1 cellular context compared by ENCODE assay signal in the genomic region with DNA sequence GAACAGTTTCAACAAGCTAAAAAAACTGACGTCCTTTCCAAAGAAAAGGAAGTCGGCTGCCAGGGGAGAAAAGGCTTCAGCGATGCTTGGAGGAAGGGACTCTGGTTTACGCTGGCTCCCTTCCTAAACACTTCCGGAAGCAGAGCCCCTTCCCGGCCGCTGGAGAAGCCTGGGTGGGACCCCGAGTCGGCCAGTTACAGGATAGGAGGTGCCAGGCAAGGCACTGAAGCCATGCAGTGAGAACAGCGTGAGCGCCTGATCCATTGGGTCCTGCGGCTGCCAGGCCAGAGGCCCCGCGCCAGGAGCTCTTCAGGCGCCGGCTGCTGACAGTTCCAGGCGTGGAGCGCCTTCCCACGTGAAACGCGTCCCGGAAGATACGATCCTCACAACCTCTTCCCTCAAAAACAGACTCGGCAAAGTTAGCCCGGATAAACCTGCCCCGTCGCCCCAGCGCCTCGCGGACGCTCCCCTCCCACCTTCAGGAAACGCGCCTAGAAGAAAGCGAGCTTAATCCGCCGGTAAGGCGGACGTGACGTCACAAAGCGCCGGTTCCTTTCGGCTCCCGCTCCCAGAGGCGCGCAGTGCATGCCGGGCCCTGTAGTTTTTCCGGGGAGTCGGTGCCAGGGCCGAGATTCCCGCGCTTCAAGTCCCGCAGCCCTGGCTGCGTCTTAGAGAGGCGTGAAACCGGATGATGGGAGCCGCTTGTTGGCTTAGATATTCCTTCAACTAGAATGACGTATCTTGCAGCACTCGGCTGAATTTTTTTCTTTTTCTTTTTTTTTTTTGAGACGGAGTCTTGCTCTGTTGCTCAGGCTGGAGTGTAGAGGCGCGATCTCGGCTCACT.
TF ChIP-seq lines count a peak whose summit lies in the region.

Gene ADAT1 (minus strand): TSS at position 520 of the 844 bp plus-strand sequence. CDS start 2,482 bp downstream, outside the sequence.

TF ChIP-seq in K562, 482 proteins besides CTCF, POLR2A, EP300 and RAD21 (continued from another document and continues in another):
- peak; percentile 93 for TF ChIP-seq CREB1 (IDR thresholded peaks at IDR 0.05)
- TF ChIP-seq CREB1 (CRISPR knock-in tag; IDR thresholded peaks at IDR 0.05): peak; percentile 96
- TF ChIP-seq ETV5 (CRISPR knock-in tag; IDR thresholded peaks at IDR 0.05; ENCODE audit: low read depth): peak; percentile 90
- no peak for TF ChIP-seq PHB (CRISPR knock-in tag; IDR thresholded peaks at IDR 0.05)
- TF ChIP-seq, protein P1, sequence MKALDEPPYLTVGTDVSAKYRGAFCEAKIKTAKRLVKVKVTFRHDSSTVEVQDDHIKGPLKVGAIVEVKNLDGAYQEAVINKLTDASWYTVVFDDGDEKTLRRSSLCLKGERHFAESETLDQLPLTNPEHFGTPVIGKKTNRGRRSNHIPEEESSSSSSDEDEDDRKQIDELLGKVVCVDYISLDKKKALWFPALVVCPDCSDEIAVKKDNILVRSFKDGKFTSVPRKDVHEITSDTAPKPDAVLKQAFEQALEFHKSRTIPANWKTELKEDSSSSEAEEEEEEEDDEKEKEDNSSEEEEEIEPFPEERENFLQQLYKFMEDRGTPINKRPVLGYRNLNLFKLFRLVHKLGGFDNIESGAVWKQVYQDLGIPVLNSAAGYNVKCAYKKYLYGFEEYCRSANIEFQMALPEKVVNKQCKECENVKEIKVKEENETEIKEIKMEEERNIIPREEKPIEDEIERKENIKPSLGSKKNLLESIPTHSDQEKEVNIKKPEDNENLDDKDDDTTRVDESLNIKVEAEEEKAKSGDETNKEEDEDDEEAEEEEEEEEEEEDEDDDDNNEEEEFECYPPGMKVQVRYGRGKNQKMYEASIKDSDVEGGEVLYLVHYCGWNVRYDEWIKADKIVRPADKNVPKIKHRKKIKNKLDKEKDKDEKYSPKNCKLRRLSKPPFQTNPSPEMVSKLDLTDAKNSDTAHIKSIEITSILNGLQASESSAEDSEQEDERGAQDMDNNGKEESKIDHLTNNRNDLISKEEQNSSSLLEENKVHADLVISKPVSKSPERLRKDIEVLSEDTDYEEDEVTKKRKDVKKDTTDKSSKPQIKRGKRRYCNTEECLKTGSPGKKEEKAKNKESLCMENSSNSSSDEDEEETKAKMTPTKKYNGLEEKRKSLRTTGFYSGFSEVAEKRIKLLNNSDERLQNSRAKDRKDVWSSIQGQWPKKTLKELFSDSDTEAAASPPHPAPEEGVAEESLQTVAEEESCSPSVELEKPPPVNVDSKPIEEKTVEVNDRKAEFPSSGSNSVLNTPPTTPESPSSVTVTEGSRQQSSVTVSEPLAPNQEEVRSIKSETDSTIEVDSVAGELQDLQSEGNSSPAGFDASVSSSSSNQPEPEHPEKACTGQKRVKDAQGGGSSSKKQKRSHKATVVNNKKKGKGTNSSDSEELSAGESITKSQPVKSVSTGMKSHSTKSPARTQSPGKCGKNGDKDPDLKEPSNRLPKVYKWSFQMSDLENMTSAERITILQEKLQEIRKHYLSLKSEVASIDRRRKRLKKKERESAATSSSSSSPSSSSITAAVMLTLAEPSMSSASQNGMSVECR (CRISPR knock-in tag; IDR thresholded peaks at IDR 0.05): peak; percentile 95
- peak; percentile 54 to 62; a peak in 1 of 4 replicates for TF ChIP-seq TEAD1 (CRISPR knock-in tag; IDR thresholded peaks at IDR 0.05)
- TF ChIP-seq, protein P2, sequence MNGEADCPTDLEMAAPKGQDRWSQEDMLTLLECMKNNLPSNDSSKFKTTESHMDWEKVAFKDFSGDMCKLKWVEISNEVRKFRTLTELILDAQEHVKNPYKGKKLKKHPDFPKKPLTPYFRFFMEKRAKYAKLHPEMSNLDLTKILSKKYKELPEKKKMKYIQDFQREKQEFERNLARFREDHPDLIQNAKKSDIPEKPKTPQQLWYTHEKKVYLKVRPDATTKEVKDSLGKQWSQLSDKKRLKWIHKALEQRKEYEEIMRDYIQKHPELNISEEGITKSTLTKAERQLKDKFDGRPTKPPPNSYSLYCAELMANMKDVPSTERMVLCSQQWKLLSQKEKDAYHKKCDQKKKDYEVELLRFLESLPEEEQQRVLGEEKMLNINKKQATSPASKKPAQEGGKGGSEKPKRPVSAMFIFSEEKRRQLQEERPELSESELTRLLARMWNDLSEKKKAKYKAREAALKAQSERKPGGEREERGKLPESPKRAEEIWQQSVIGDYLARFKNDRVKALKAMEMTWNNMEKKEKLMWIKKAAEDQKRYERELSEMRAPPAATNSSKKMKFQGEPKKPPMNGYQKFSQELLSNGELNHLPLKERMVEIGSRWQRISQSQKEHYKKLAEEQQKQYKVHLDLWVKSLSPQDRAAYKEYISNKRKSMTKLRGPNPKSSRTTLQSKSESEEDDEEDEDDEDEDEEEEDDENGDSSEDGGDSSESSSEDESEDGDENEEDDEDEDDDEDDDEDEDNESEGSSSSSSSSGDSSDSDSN (IDR thresholded peaks at IDR 0.05; ENCODE audit: borderline replicate concordance in 1 of 2, low read depth in 2 of 2, low read length in 2 of 2): peak in 1 of 2 experiments; percentile 79; a peak in 1 of 4 replicates
- 0 out of 2 replicates have a peak, but pooled peaks have one; percentile 47 for TF ChIP-seq ZBTB17 (CRISPR knock-in tag; IDR thresholded peaks at IDR 0.05)
- TF ChIP-seq POLR2H (tag; IDR thresholded peaks at IDR 0.05; ENCODE audit: low read depth): peak; percentile 85
- no peak for TF ChIP-seq TEAD2 (tag; IDR thresholded peaks at IDR 0.05)
- no peak for TF ChIP-seq PCBP2 (IDR thresholded peaks at IDR 0.05; ENCODE audit: low read depth, low read length, poor library complexity, severe bottlenecking)
- TF ChIP-seq MIER1 (IDR thresholded peaks at IDR 0.05; ENCODE audit: low read depth): no peak
- TF ChIP-seq, protein P3, sequence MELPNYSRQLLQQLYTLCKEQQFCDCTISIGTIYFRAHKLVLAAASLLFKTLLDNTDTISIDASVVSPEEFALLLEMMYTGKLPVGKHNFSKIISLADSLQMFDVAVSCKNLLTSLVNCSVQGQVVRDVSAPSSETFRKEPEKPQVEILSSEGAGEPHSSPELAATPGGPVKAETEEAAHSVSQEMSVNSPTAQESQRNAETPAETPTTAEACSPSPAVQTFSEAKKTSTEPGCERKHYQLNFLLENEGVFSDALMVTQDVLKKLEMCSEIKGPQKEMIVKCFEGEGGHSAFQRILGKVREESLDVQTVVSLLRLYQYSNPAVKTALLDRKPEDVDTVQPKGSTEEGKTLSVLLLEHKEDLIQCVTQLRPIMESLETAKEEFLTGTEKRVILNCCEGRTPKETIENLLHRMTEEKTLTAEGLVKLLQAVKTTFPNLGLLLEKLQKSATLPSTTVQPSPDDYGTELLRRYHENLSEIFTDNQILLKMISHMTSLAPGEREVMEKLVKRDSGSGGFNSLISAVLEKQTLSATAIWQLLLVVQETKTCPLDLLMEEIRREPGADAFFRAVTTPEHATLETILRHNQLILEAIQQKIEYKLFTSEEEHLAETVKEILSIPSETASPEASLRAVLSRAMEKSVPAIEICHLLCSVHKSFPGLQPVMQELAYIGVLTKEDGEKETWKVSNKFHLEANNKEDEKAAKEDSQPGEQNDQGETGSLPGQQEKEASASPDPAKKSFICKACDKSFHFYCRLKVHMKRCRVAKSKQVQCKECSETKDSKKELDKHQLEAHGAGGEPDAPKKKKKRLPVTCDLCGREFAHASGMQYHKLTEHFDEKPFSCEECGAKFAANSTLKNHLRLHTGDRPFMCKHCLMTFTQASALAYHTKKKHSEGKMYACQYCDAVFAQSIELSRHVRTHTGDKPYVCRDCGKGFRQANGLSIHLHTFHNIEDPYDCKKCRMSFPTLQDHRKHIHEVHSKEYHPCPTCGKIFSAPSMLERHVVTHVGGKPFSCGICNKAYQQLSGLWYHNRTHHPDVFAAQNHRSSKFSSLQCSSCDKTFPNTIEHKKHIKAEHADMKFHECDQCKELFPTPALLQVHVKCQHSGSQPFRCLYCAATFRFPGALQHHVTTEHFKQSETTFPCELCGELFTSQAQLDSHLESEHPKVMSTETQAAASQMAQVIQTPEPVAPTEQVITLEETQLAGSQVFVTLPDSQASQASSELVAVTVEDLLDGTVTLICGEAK (IDR thresholded peaks at IDR 0.05): peak; percentile 94
- TF ChIP-seq, protein P3 (CRISPR knock-in tag; IDR thresholded peaks at IDR 0.05): no peak
- peak; percentile 56; the same call in 1 of the 2 replicates for TF ChIP-seq SMAD4 (CRISPR knock-in tag; conservative IDR thresholded peaks at IDR 0.05)
- peak; percentile 88 to 93; a peak in 3 of 4 replicates for TF ChIP-seq SIN3A (IDR thresholded peaks at IDR 0.05; ENCODE audit: borderline replicate concordance in 2 of 2, control insufficient read depth in 1 of 2, low read depth in 2 of 2, low read length in 2 of 2)
- no peak for TF ChIP-seq ZNF224 (CRISPR knock-in tag; IDR thresholded peaks at IDR 0.05)
- TF ChIP-seq MAZ (CRISPR knock-in tag; conservative IDR thresholded peaks at IDR 0.05 in 1 of 2, IDR thresholded peaks at IDR 0.05 in 1 of 2): peak; percentile 70 to 92
- peak; percentile 72; the same call in 1 of the 2 replicates for TF ChIP-seq JUND (IDR thresholded peaks at IDR 0.05; ENCODE audit: borderline replicate concordance, low read depth, low read length)
- TF ChIP-seq JUND (tag; IDR thresholded peaks at IDR 0.05; ENCODE audit: borderline replicate concordance, low read depth, low read length): peak; percentile 70; the same call in 1 of the 3 replicates
- TF ChIP-seq CUX1 (CRISPR knock-in tag; IDR thresholded peaks at IDR 0.05): no peak
- TF ChIP-seq KAT7 (CRISPR knock-in tag; IDR thresholded peaks at IDR 0.05; ENCODE audit: borderline replicate concordance): 0 out of 2 replicates have a peak, but pooled peaks have one; percentile 41
- peak; percentile 71; the same call in 1 of the 2 replicates for TF ChIP-seq LCOR (CRISPR knock-in tag; IDR thresholded peaks at IDR 0.05)
- no peak for TF ChIP-seq RBM17 (IDR thresholded peaks at IDR 0.05; ENCODE audit: borderline replicate concordance, low read depth, low read length)
- TF ChIP-seq HDAC2 (IDR thresholded peaks at IDR 0.05): peak; percentile 64; the same call in 1 of the 2 replicates
